In the genomic region with DNA sequence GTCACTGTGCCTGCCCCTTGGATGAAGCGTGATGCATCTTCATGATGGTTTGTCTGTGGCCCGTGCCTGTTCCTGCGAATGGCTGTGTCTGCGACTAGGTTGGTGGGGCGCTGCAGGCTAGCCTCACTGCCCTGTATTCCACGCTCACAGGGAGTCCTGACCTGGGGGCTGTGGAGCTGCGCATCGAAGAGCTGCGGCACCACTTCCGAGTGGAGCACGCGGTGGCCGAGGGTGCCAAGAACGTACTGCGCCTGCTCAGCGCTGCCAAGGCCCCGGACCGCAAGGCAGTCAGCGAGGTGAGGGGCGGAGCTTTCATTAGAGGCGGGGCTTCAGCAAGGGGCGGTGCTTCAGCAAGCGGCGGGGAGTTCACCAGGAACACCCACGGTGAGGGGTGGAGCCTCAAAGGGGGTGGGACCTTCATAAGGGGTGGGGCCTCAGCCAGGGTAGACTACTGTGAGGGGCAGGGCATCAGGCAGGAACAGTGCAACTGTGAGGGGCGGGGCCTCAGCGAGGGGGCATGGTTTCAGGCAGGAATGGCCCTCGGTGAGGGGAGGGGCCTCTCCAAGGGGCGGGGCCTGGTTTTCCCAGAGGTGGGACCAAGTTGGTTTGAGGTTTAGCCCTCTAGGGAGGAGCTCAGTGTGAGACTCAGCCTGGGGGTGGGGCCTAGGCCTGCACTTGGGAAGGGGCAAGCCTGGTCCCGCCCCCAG, we compare ENCODE assay signal across 9 cellular contexts. TPM values are rescaled to one million over a fixed set of nuclear protein-coding genes. Genes with fewer than 3 reads are reported as not detected.
DNase-seq lines count a peak whose midpoint lies in the region; ATAC-seq and TF ChIP-seq lines count a peak whose summit lies in the region.
"Had no signal": no experiment of that assay in that cellular context is flagged by ENCODE, and none has a peak within 500 bp of the region (broad histone marks: within the 10 kb centered on the region; RNA-seq: fewer than 3 reads in every experiment).

No MANE protein-coding gene starts in this region.

- H3K4me3 Mint-ChIP-seq in Calu3 (ENCODE audit: low read depth, unreplicated experiment): no peak overlapping the region
- H3K4me3 Mint-ChIP-seq: stimulated activated naive CD8-positive, alpha-beta T cell treated with anti-CD3 and anti-CD28 coated beads, Interleukin-15, Interleukin-2, amounts not matched to agents 100 ng/mL and 50 ng/mL, for 24 hours had no signal

- no peak overlapping the region for H3K27ac Mint-ChIP-seq in Calu3 (ENCODE audit: unreplicated experiment)
- H3K27ac Mint-ChIP-seq: stimulated activated naive CD8-positive, alpha-beta T cell treated with anti-CD3 and anti-CD28 coated beads, Interleukin-15, Interleukin-2, amounts not matched to agents 100 ng/mL and 50 ng/mL, for 24 hours had no signal

- no peaks in the 10 kb centered on the region for H3K27me3 Mint-ChIP-seq in Calu3 (ENCODE audit: unreplicated experiment)
- H3K27me3 Mint-ChIP-seq: stimulated activated naive CD8-positive, alpha-beta T cell treated with anti-CD3 and anti-CD28 coated beads, Interleukin-15, Interleukin-2, amounts not matched to agents 100 ng/mL and 50 ng/mL, for 24 hours had no signal

- CTCF ChIA-PET in Calu3 (lab: Charles Lee): interaction anchor here (0.6 kb wide), 1 partner anchor 17 kb away, joined by 4 read pairs; no protein-coding TSS in a partner anchor

- no peak for TF ChIP-seq CTCF in Calu3 (IDR thresholded peaks at IDR 0.05; ENCODE audit: unreplicated experiment)

- peaks cover 38% of the 10 kb centered on the region for H3K36me3 Mint-ChIP-seq in Calu3 (ENCODE audit: insufficient read depth, unreplicated experiment)

- DNase-seq in Calu3 (peak; percentile 52), LHCN-M2 (ENCODE audit: low read depth) (peak; percentile 51), LoVo (ENCODE audit: low spot score) (no peak), left lobe of liver (ENCODE audit: low spot score) (no peak)
- DNase-seq in activated CD4-positive, CD25-positive, alpha-beta regulatory T cell treated with anti-CD3 and anti-CD28 coated beads, Interleukin-2, amount 50 U/mL, for 72 hours: peak; percentile 71
- peak; percentile 52 for DNase-seq in stimulated activated CD8-positive, alpha-beta memory T cell treated with anti-CD3 and anti-CD28 coated beads, Interleukin-12 subunit alpha, Interleukin-12 subunit beta, amount 100 ng/mL, for 24 hours (ENCODE audit: extremely low read depth)

- no peaks in the 10 kb centered on the region for H3K9me3 Mint-ChIP-seq in Calu3 (ENCODE audit: low read depth, unreplicated experiment)
- H3K9me3 Mint-ChIP-seq: stimulated activated naive CD8-positive, alpha-beta T cell treated with anti-CD3 and anti-CD28 coated beads, Interleukin-15, Interleukin-2, amounts not matched to agents 100 ng/mL and 50 ng/mL, for 24 hours had no signal

- intact Hi-C loops in Calu3 (cut with micrococcal nuclease; ENCODE audit: unreplicated experiment): no loop called here

- peak; percentile 22 for ATAC-seq in esophagus mucosa
- no peak for ATAC-seq in GM19351 (IDR thresholded peaks at IDR 0.05; ENCODE audit: unreplicated experiment)
- ATAC-seq in left lobe of liver: no peak

- no peaks in the 10 kb centered on the region for H3K4me1 Mint-ChIP-seq in Calu3 (ENCODE audit: low read depth, unreplicated experiment)

- no TSS peak for BruUV-seq in Calu3 (replicated peaks; lab: Mats Ljungman, UMichigan)

RNA-seq across cellular contexts. Expression of gene PKN1, which starts 17.2 kb away (rescaled TPM):
- total RNA-seq in Calu3 (2022) (138 and 139 TPM in 2 replicates), LHCN-M2 (2014; rRNA removed) (77.8 and 84.8 TPM in 2 replicates), esophagus mucosa (10.5 TPM), left lobe of liver (32.4 TPM)
- polyA plus RNA-seq in LHCN-M2 (2012): 108 TPM

RNA-seq across cellular contexts. Expression of gene PTGER1, which starts 24.8 kb away (rescaled TPM):
- total RNA-seq in Calu3 (2022) (1.2 and 1.3 TPM in 2 replicates), LHCN-M2 (2014; rRNA removed) (not detected in 2 replicates), esophagus mucosa (0.44 TPM), left lobe of liver (0.13 TPM)
- polyA plus RNA-seq in LHCN-M2 (2012): 0.26 TPM

RNA-seq across cellular contexts. Expression of gene DDX39A, which starts 31.2 kb away (rescaled TPM):
- total RNA-seq in Calu3 (2022): 96.1 and 104 TPM in 2 replicates
- total RNA-seq in LHCN-M2 (2014; rRNA removed): 170 and 176 TPM in 2 replicates
- 135 TPM for polyA plus RNA-seq in LHCN-M2 (2012)
- 59.6 TPM for total RNA-seq in esophagus mucosa
- 18.0 TPM for total RNA-seq in left lobe of liver

RNA-seq across cellular contexts. Expression of gene GIPC1, which starts 45.6 kb away (rescaled TPM):
- total RNA-seq in Calu3 (2022) (134 and 139 TPM in 2 replicates), LHCN-M2 (2014; rRNA removed) (140 and 155 TPM in 2 replicates), esophagus mucosa (254 TPM), left lobe of liver (28.2 TPM)
- 169 TPM for polyA plus RNA-seq in LHCN-M2 (2012)

Comparison
In these comparisons a context has a peak if more than half of its experiments do, and no peak if none do; other contexts are left out.
1. DNase-seq: peak in Calu3 (single experiment), LHCN-M2 (single experiment), activated CD4-positive, CD25-positive, alpha-beta regulatory T cell treated with anti-CD3 and anti-CD28 coated beads, Interleukin-2, amount 50 U/mL, for 72 hours (single experiment) and stimulated activated CD8-positive, alpha-beta memory T cell treated with anti-CD3 and anti-CD28 coated beads, Interleukin-12 subunit alpha, Interleukin-12 subunit beta, amount 100 ng/mL, for 24 hours (single experiment); none in LoVo (single experiment) and left lobe of liver (single experiment).